ENCODE assay signal across 8 cellular contexts in genomic region chr1:155910621-155911121, GRCh38. TPM values are rescaled to one million over a fixed set of nuclear protein-coding genes. Genes with fewer than 3 reads are reported as not detected.
DNase-seq lines count a peak whose midpoint lies in the region; ATAC-seq and TF ChIP-seq lines count a peak whose summit lies in the region.

No MANE protein-coding gene starts in this region.

- H3K36me3 Mint-ChIP-seq in brain, result peaks cover 66% of the 10 kb centered on the region

- TF ChIP-seq EP300 in sigmoid colon (IDR thresholded peaks at IDR 0.05), result no peak

- no peak overlapping the region for H3K27ac ChIP-seq in iPS-20b (ENCODE audit: low read length)
- H3K27ac ChIP-seq in sigmoid colon, result peak overlapping the region; percentile 91 to 96 (median 92)

- H3K4me1 Mint-ChIP-seq in brain, result peaks cover 41% of the 10 kb centered on the region

- H3K27ac Mint-ChIP-seq in brain, result peak overlapping the region; percentile 96 to 99 (median 98)

- H3K9ac ChIP-seq in iPS-20b (ENCODE audit: low read depth, low read length), result peak overlapping the region; percentile 69

- H3K4me1 ChIP-seq in HAP-1 (peaks cover 7% of the 10 kb centered on the region; the same call in 1 of the 2 replicates), iPS-20b (ENCODE audit: insufficient read depth, low read length) (peaks cover 3% of the 10 kb centered on the region; the same call in 1 of the 2 replicates), sigmoid colon (peaks cover 0 to 22% (median 18%) of the 10 kb centered on the region in 4 donors)

- no peaks in the 10 kb centered on the region for H3K9me3 Mint-ChIP-seq in brain

- peak in 1 of 2 experiments; percentile 10 for TF ChIP-seq CTCF in brain (conservative IDR thresholded peaks at IDR 0.05)
- no peak for TF ChIP-seq CTCF in sigmoid colon (IDR thresholded peaks at IDR 0.05)

- in situ Hi-C loops in HAP-1 (cut with MboI; ENCODE audit: low sequenced_read_pairs), result loop anchor here (10.0 to 25.0 kb wide), 2 partner anchors 394 to 1673 kb away; no protein-coding TSS in a partner anchor

- no peaks in the 10 kb centered on the region for H3K27me3 ChIP-seq in HAP-1 (ENCODE audit: low read depth)
- H3K27me3 ChIP-seq in iPS-20b (ENCODE audit: insufficient read depth, low read length), result no peaks in the 10 kb centered on the region
- no peaks in the 10 kb centered on the region for H3K27me3 ChIP-seq in sigmoid colon

- intact Hi-C loops in sigmoid colon (cut with DNase I), result loop anchor here (2.0 kb wide), 2 partner anchors 24 to 54 kb away; partner anchors contain the start of genes GON4L and KHDC4

- peak overlapping the region; percentile 52 for H3K4me3 ChIP-seq in HAP-1
- H3K4me3 ChIP-seq in iPS-20b (ENCODE audit: low read length), result peak overlapping the region; percentile 84
- peak overlapping the region; percentile 67 to 88 (median 79) for H3K4me3 ChIP-seq in sigmoid colon

- TF ChIP-seq POLR2A in sigmoid colon (IDR thresholded peaks at IDR 0.05), result no peak

- H3K36me3 ChIP-seq in HAP-1 (replicated peaks) (peaks cover 56% of the 10 kb centered on the region), iPS-20b (ENCODE audit: insufficient read depth, low read depth, low read length) (peaks cover 74% of the 10 kb centered on the region), sigmoid colon (peaks cover 17 to 72% (median 44%) of the 10 kb centered on the region in 4 donors)

- ATAC-seq in GM19324 (IDR thresholded peaks at IDR 0.05; ENCODE audit: low FRiP score, unreplicated experiment) (no peak), HG02759 (IDR thresholded peaks at IDR 0.05; ENCODE audit: unreplicated experiment) (no peak)

- peaks cover 6% of the 10 kb centered on the region for H3K27me3 Mint-ChIP-seq in brain

- DNase-seq in DMS53 treated with DMSO at 0.1 percent for 48 hours (lab: John Stamatoyannopoulos, UW; ENCODE audit: unreplicated experiment), result peak; percentile 19
- peak; percentile 32 to 64 for DNase-seq in HAP-1 (ENCODE audit: low spot score in 2 of 2)
- DNase-seq in NCI-H82 treated with DMSO at 0.1 percent for 48 hours (lab: John Stamatoyannopoulos, UW; ENCODE audit: unreplicated experiment), result peak; percentile 37
- DNase-seq in sigmoid colon, result peak; percentile 69

- peak overlapping the region; percentile 93 to 98 (median 95) for H3K4me3 Mint-ChIP-seq in brain

- WGBS in sigmoid colon, 2 donors, result 2 to 6% methylated on average over 11 of the region's 11 CpGs

- H3K9me3 ChIP-seq in HAP-1 (no peaks in the 10 kb centered on the region), iPS-20b (ENCODE audit: insufficient read depth, low read depth, low read length) (no peaks in the 10 kb centered on the region), sigmoid colon (no peaks in the 10 kb centered on the region)

RNA-seq across cellular contexts. Expression of gene RIT1, which starts 0.5 kb away (rescaled TPM):
- polyA plus RNA-seq in brain (ENCODE audit: insufficient read depth, low read depth, low replicate concordance) (12.2 TPM), sigmoid colon (10 to 100 TPM; 13.1 to 15.0 (median 13.8) TPM)
- 10 to 100 TPM; 16.6 to 23.2 (median 20.7) TPM for total RNA-seq in sigmoid colon

RNA-seq across cellular contexts. Expression of gene KHDC4, which starts 23.5 kb away (rescaled TPM):
- polyA plus RNA-seq in brain (ENCODE audit: insufficient read depth, low read depth, low replicate concordance), result 24.1 TPM
- total RNA-seq in sigmoid colon, result 10 to 100 TPM; 33.5 to 67.6 (median 38.9) TPM
- 10 to 100 TPM in 2 of 3 donors, 1 to 10 TPM in 1; 6.6 to 25.2 (median 10.2) TPM for polyA plus RNA-seq in sigmoid colon

RNA-seq across cellular contexts. Expression of gene RXFP4, which starts 30.8 kb away (rescaled TPM):
- polyA plus RNA-seq in brain (ENCODE audit: insufficient read depth, low read depth, low replicate concordance) (not detected), sigmoid colon (1 to 10 TPM in 2 of 3 donors, not detected in 1; 1.8 to 2.7 TPM)
- total RNA-seq in sigmoid colon, result not detected

RNA-seq across cellular contexts. Expression of gene SYT11, which starts 51.3 kb away (rescaled TPM):
- polyA plus RNA-seq in brain (ENCODE audit: insufficient read depth, low read depth, low replicate concordance), result 271 TPM
- total RNA-seq in sigmoid colon, result 10 to 100 TPM; 14.0 to 29.1 (median 21.3) TPM
- polyA plus RNA-seq in sigmoid colon, result 1 to 10 TPM in 2 of 3 donors, under 1 TPM in 1; under 0.01 to 8.4 (median 1.2) TPM

RNA-seq across cellular contexts. Expression of gene GON4L, which starts 53.7 kb away (rescaled TPM):
- polyA plus RNA-seq in brain (ENCODE audit: insufficient read depth, low read depth, low replicate concordance), result 17.9 TPM
- 10 to 100 TPM; 25.7 to 45.7 (median 36.4) TPM for total RNA-seq in sigmoid colon
- polyA plus RNA-seq in sigmoid colon, result 10 to 100 TPM in 1 of 3 donors, 1 to 10 TPM in 2; 3.5 to 24.7 (median 7.2) TPM

Comparison
In these comparisons a context has a peak if more than half of its experiments do, and no peak if none do; other contexts are left out.
1. DNase-seq: peak in every context shown above with its lines; median percentile 69 in sigmoid colon; 48 in HAP-1; 37 in NCI-H82 treated with DMSO at 0.1 percent for 48 hours; 19 in DMS53 treated with DMSO at 0.1 percent for 48 hours.